23 cellular contexts compared by ENCODE assay signal in genomic region chr11:42777776-42778175, GRCh38.
DNase-seq lines count a peak whose midpoint lies in the region; ATAC-seq, FAIRE-seq and TF ChIP-seq lines count a peak whose summit lies in the region.
"Had no signal": no experiment of that assay in that cellular context is flagged by ENCODE, and none has a peak within 500 bp of the region (broad histone marks: within the 10 kb centered on the region; RNA-seq: fewer than 3 reads in every experiment).

No MANE protein-coding gene starts in this region.

- no peak overlapping the region for H3K4me3 ChIP-seq in small intestine (ENCODE audit: low read depth in 1 of 2, low read length in 2 of 2)
- no peak overlapping the region for H3K4me3 ChIP-seq in WERI-Rb-1 (ENCODE audit: low read depth, low read length)
- H3K4me3 ChIP-seq: BLaER1, GM12878 had no signal

- H3K9me3 ChIP-seq in small intestine (ENCODE audit: control insufficient read depth, low read depth) (no peaks in the 10 kb centered on the region), WERI-Rb-1 (ENCODE audit: severe bottlenecking) (no peaks in the 10 kb centered on the region)
- H3K9me3 ChIP-seq: BE2C, BLaER1, Caco-2 had no signal

- H3K27me3 ChIP-seq in small intestine (ENCODE audit: control insufficient read depth in 2 of 2, insufficient read depth in 2 of 2, low read length in 2 of 2) (no peaks in the 10 kb centered on the region), WERI-Rb-1 (ENCODE audit: insufficient read depth, low read depth, severe bottlenecking) (peaks cover 8% of the 10 kb centered on the region)
- H3K27me3 ChIP-seq: BE2C, BLaER1 had no signal

- WGBS in small intestine, 3 donors = 29 to 74% (median 48%) methylated on average over 4 of the region's 4 CpGs

- intact Hi-C loops in left colon (cut with DNase I, micrococcal nuclease) = loop anchor here in 1 of 2 donors (10.0 kb wide), 1 partner anchor 507 kb away; no protein-coding TSS in a partner anchor

- FAIRE-seq in small intestine (lab: Jason Lieb, UNC) = no peak
- FAIRE-seq: A204.1, D721Med, G401.6, GM12878, GM12892, GM18507 had no signal

- H3K4me1 ChIP-seq in small intestine (ENCODE audit: control insufficient read depth in 2 of 2, insufficient read depth in 1 of 2, low read depth in 1 of 2, low read length in 1 of 2) = no peaks in the 10 kb centered on the region
- H3K4me1 ChIP-seq: Caco-2 had no signal

- DNase-seq in COLO668 (lab: John Stamatoyannopoulos, UW; ENCODE audit: unreplicated experiment) (peak; percentile 40), left colon (no peak), small intestine (peak; percentile 30), WERI-Rb-1 (no peak), medulla oblongata (ENCODE audit: extremely low spot score) (no peak)
- DNase-seq: 8988T; ACHN; BE2C; C1 segment of cervical spinal cord; Caco-2; Calu3; CD4-positive, alpha-beta memory T cell; CD4-positive, CD25-positive, alpha-beta regulatory T cell; CD8-positive, alpha-beta memory T cell; DMS79 treated with DMSO at 0.1 percent for 48 hours; GF-D8 had no signal

- H3K36me3 ChIP-seq in small intestine (ENCODE audit: control insufficient read depth in 2 of 2, insufficient read depth in 2 of 2, low read length in 2 of 2) (no peaks in the 10 kb centered on the region), WERI-Rb-1 (no peaks in the 10 kb centered on the region)
- H3K36me3 ChIP-seq: BE2C, BLaER1 had no signal

- no peak for TF ChIP-seq CTCF in WERI-Rb-1 (IDR thresholded peaks at IDR 0.05; ENCODE audit: low read depth, low read length)

- H3K27ac ChIP-seq in small intestine (ENCODE audit: low read depth in 1 of 2, low read length in 1 of 2) (no peak overlapping the region), WERI-Rb-1 (no peak overlapping the region)
- H3K27ac ChIP-seq: BLaER1 had no signal

- ATAC-seq in left colon = peak; percentile 45
- ATAC-seq: GM12878 had no signal

Comparison
In these comparisons a context has a peak if more than half of its experiments do, and no peak if none do; other contexts are left out.
1. DNase-seq: peak in COLO668 (single experiment) and small intestine (single experiment); none in left colon (0 of 2), WERI-Rb-1 (single experiment) and medulla oblongata (single experiment).